ENCODE assay signal across 13 cellular contexts in genomic region chr19:49683814-49684250, GRCh38.
"Had no signal": no experiment of that assay in that cellular context is flagged by ENCODE, and none has a peak within 500 bp of the region (broad histone marks: within the 10 kb centered on the region; RNA-seq: fewer than 3 reads in every experiment).

No MANE protein-coding gene starts in this region.

- H3K9me3 ChIP-seq: colonic mucosa, ovary had no signal

- H3K27ac Mint-ChIP-seq: nephron progenitor cell had no signal

- H3K4me3 ChIP-seq: cardiac muscle cell, colonic mucosa, ovary had no signal

- DNase-seq: activated gamma-delta T cell; activated T-cell treated with anti-CD3 and anti-CD28 coated beads for 4 hours; colonic mucosa; effector CD8-positive, alpha-beta T cell; hippocampal formation; nephron progenitor cell; stimulated activated CD4-positive, alpha-beta T cell treated with anti-CD3 and anti-CD28 coated beads, Interleukin-2, amount 100 ng/mL, for 48 hours; stimulated activated naive CD8-positive, alpha-beta T cell treated with anti-CD3 and anti-CD28 coated beads, Interleukin-15, amount 100 ng/mL, for 72 hours; T1000; WERI-Rb-1 had no signal

- H3K4me3 Mint-ChIP-seq: nephron progenitor cell; stimulated activated naive CD8-positive, alpha-beta T cell treated with anti-CD3 and anti-CD28 coated beads, Interleukin-15, amount 100 ng/mL, for 72 hours had no signal

- H3K36me3 ChIP-seq: colonic mucosa, ovary had no signal

- ATAC-seq: stimulated activated naive CD8-positive, alpha-beta T cell treated with anti-CD3 and anti-CD28 coated beads, Interleukin-15, amount 100 ng/mL, for 72 hours had no signal

- H3K27me3 ChIP-seq: cardiac muscle cell, colonic mucosa, ovary had no signal

- H3K27me3 Mint-ChIP-seq: stimulated activated naive CD8-positive, alpha-beta T cell treated with anti-CD3 and anti-CD28 coated beads, Interleukin-15, amount 100 ng/mL, for 72 hours had no signal

- H3K27ac ChIP-seq: cardiac muscle cell, colonic mucosa, epithelial cell of prostate, ovary, WERI-Rb-1 had no signal

- H3K9me3 Mint-ChIP-seq: nephron progenitor cell; stimulated activated naive CD8-positive, alpha-beta T cell treated with anti-CD3 and anti-CD28 coated beads, Interleukin-15, amount 100 ng/mL, for 72 hours had no signal
